In genomic region chr9:112378441-112379176, GRCh38 we compare ENCODE assay signal across 1 cellular context.
A peak's percentile ranks its signal among the peaks of the same experiment; 100 is the strongest.
TF ChIP-seq lines count a peak whose summit lies in the region.

No MANE protein-coding gene starts in this region.

TF ChIP-seq in GM12878, 131 proteins besides CTCF, POLR2A, EP300 and RAD21 (continued from another document):
- TF ChIP-seq CBX3 (IDR thresholded peaks at IDR 0.05; ENCODE audit: borderline replicate concordance, low read depth) (no peak), SMARCA5 (IDR thresholded peaks at IDR 0.05) (0 out of 2 replicates have a peak, but pooled peaks have one; percentile 19), TCF3 (IDR thresholded peaks at IDR 0.05; ENCODE audit: borderline replicate concordance, insufficient read depth, low read depth, low read length) (no peak)
